ENCODE assay signal across 10 cellular contexts in genomic region chr3:193757457-193757856, GRCh38.
"Had no signal": no experiment of that assay in that cellular context is flagged by ENCODE, and none has a peak within 500 bp of the region (broad histone marks: within the 10 kb centered on the region; RNA-seq: fewer than 3 reads in every experiment).

No MANE protein-coding gene starts in this region.

- H3K4me3 ChIP-seq: GM23248, HAP-1, K562 had no signal

- H3K27ac ChIP-seq: GM23248 had no signal

- H3K9ac ChIP-seq: GM23248 had no signal

- H3K4me1 ChIP-seq: HAP-1 had no signal

- DNase-seq: GM23248, GOT3, H7, HFFc6, IMR-90, KG1 had no signal

- H2AFZ ChIP-seq: GM23248 had no signal

- FAIRE-seq: HTR-8/SVneo, K562 had no signal

- H3K36me3 ChIP-seq: HAP-1 had no signal

- ATAC-seq: HCT116, K562 had no signal
